ENCODE assay signal across 8 cellular contexts in genomic region chr2:133588144-133588543, GRCh38. TPM values are rescaled to one million over a fixed set of nuclear protein-coding genes. Genes with fewer than 3 reads are reported as not detected.
"Had no signal": no experiment of that assay in that cellular context is flagged by ENCODE, and none has a peak within 500 bp of the region (broad histone marks: within the 10 kb centered on the region; RNA-seq: fewer than 3 reads in every experiment).

No MANE protein-coding gene starts in this region.

- H3K9ac ChIP-seq: KMS-11 had no signal

- H3K27ac ChIP-seq: HL-60, KMS-11 had no signal

- FAIRE-seq: HTR-8/SVneo had no signal

- DNase-seq: IMR-90, KBM-7, KG1 had no signal

- H3K4me2 ChIP-seq: KMS-11 had no signal

RNA-seq across cellular contexts. Expression of gene NCKAP5, which starts 19.9 kb away (rescaled TPM):
- total RNA-seq: HT-29 had no signal
- polyA plus RNA-seq: IgD-negative memory B cell had no signal
